1 cellular context compared by ENCODE assay signal in the genomic region with DNA sequence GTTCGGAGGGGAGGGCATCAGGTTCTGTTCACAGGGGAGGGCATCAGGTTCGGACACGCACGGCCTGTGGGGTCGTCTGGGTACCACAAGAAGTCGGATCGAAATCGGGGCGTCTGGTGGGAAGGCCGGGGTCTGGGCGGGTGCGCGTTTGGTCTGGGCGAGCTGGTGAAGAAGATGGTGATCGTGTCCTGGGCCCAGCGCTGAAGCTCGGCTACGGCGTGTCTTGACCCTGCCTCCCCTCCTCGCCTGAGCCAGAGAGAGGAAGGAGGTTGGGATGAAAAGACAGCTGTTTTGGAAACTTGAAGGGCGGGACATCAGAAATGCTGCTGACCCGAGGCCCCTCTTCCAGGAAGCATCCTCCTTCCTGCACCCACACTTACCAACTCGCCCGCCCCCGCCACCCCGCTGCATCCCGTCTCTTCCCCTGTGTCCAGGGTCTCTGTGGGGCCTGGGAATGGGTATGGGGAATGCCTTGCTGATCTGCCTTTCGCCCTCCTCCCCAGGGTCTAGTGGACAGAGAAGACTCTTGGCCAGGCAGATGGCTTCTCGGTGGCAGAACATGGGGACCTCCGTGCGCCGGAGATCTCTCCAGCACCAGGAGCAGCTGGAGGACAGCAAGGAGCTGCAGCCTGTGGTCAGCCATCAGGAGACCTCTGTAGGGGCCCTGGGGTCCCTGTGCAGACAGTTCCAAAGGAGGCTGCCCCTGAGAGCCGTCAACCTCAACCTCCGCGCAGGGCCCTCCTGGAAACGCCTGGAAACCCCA.
TF ChIP-seq lines count a peak whose summit lies in the region.

No MANE protein-coding gene starts in this region.

TF ChIP-seq in liver, 16 proteins besides CTCF, POLR2A, EP300 and RAD21 (continued from another document):
- TF ChIP-seq FOXA2 (IDR thresholded peaks at IDR 0.05) (no peak), TAF1 (conservative IDR thresholded peaks at IDR 0.05) (no peak), JUND (IDR thresholded peaks at IDR 0.05) (no peak), FOXA1 (IDR thresholded peaks at IDR 0.05) (no peak), HNF4A (conservative IDR thresholded peaks at IDR 0.05) (no peak), RXRA (IDR thresholded peaks at IDR 0.05) (no peak), SP1 (IDR thresholded peaks at IDR 0.05) (no peak), NR2F2 (IDR thresholded peaks at IDR 0.05) (no peak), HNF4G (IDR thresholded peaks at IDR 0.05) (no peak), YY1 (IDR thresholded peaks at IDR 0.05) (no peak)
- TF ChIP-seq, protein P1, sequence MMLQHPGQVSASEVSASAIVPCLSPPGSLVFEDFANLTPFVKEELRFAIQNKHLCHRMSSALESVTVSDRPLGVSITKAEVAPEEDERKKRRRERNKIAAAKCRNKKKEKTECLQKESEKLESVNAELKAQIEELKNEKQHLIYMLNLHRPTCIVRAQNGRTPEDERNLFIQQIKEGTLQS (IDR thresholded peaks at IDR 0.05), result no peak
- TF ChIP-seq, protein P2, sequence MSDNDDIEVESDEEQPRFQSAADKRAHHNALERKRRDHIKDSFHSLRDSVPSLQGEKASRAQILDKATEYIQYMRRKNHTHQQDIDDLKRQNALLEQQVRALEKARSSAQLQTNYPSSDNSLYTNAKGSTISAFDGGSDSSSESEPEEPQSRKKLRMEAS (IDR thresholded peaks at IDR 0.05), result no peak
